Comparison of ENCODE assay signal across 27 cellular contexts in genomic region chr14:67004521-67004920, GRCh38.
DNase-seq lines count a peak whose midpoint lies in the region; ATAC-seq, FAIRE-seq and TF ChIP-seq lines count a peak whose summit lies in the region.
"Had no signal": no experiment of that assay in that cellular context is flagged by ENCODE, and none has a peak within 500 bp of the region (broad histone marks: within the 10 kb centered on the region; RNA-seq: fewer than 3 reads in every experiment).

No MANE protein-coding gene starts in this region.

- peaks cover 28% of the 10 kb centered on the region for H3K4me1 ChIP-seq in GM23248 (ENCODE audit: insufficient read depth)
- H3K4me1 ChIP-seq: SJSA1 had no signal

- H3K27ac ChIP-seq in GM23248: no peak overlapping the region; the same call in 1 of the 2 replicates
- H3K27ac ChIP-seq: BLaER1, SJSA1 had no signal

- no peaks in the 10 kb centered on the region for H3K36me3 ChIP-seq in GM23248 (ENCODE audit: low read depth)
- H3K36me3 ChIP-seq: BLaER1, SJSA1 had no signal

- FAIRE-seq in frontal cortex (lab: Jason Lieb, UNC): peak; percentile 30
- FAIRE-seq: G401.6, GM12891 had no signal

- no peaks in the 10 kb centered on the region for H4K20me1 ChIP-seq in GM23248 (ENCODE audit: insufficient read depth)
- H4K20me1 ChIP-seq: BLaER1 had no signal

- H3K79me2 ChIP-seq in GM23248 (ENCODE audit: insufficient read depth): no peaks in the 10 kb centered on the region

- ATAC-seq in HG03469 (IDR thresholded peaks at IDR 0.05; ENCODE audit: unreplicated experiment): no peak

- H3K9me3 ChIP-seq in GM23248 (ENCODE audit: low read depth): no peaks in the 10 kb centered on the region
- H3K9me3 ChIP-seq: SJSA1 had no signal

- 67 to 76% methylated on average over 2 of the region's 2 CpGs for WGBS in GM23248 (ENCODE audit: low coverage in 1 of 2, low lambda C conversion rate in 2 of 2, missing lambda C conversion rate in 2 of 2), 2 experiments

- H2AFZ ChIP-seq in GM23248: no peak overlapping the region

- DNase-seq in AG10803 (ENCODE audit: low read depth) (peak; percentile 17), GM23248 (peak; percentile 62), M059J (ENCODE audit: low read depth) (peak; percentile 13), frontal cortex (ENCODE audit: low spot score in 2 of 2) (no peak), HK-2 (ENCODE audit: unreplicated experiment) (no peak)
- no peak for DNase-seq in activated T-cell treated with anti-CD3 and anti-CD28 coated beads, Interleukin-2, amount 50 U/mL, for 48 hours
- DNase-seq: 8988T; CD4-positive, CD25-positive, alpha-beta regulatory T cell; DMS153; DND-41; H7; IMR-90; KG1; NCI-H1092; NCI-H1417 treated with DMSO at 0.1 percent for 48 hours; NCI-H1694 treated with DMSO at 0.1 percent for 48 hours; NCI-H2081; NCI-H2227 treated with DMSO at 0.1 percent for 48 hours; NCI-H526 treated with DMSO at 0.1 percent for 48 hours; Right ventricle myocardium superior; RPMI8226; T-helper 1 cell had no signal

- no peak for TF ChIP-seq CTCF in AG10803 (conservative IDR thresholded peaks at IDR 0.05; ENCODE audit: low read length)

- H3K9me2 ChIP-seq in GM23248 (ENCODE audit: insufficient read depth): no peaks in the 10 kb centered on the region

- in situ Hi-C loops in GM23248 (cut with MboI): no loop called here

- H3F3A ChIP-seq in GM23248 (ENCODE audit: insufficient read depth): no peaks in the 10 kb centered on the region

- H3K4me3 ChIP-seq in AG10803 (ENCODE audit: low read length): no peak overlapping the region
- 0 out of 2 replicates have a peak overlapping the region, but pooled peaks have one; percentile 5 for H3K4me3 ChIP-seq in GM23248
- H3K4me3 ChIP-seq: BLaER1, SJSA1 had no signal

- H3K4me2 ChIP-seq in GM23248 (ENCODE audit: unreplicated experiment): peak overlapping the region; percentile 42
- H3K4me2 ChIP-seq: BLaER1 had no signal

- no peak overlapping the region for H3K9ac ChIP-seq in GM23248
- H3K9ac ChIP-seq: BLaER1 had no signal

- H3K27me3 ChIP-seq in GM23248 (replicated peaks; ENCODE audit: insufficient read depth): no peaks in the 10 kb centered on the region
- H3K27me3 ChIP-seq: BLaER1, SJSA1 had no signal

Comparison
In these comparisons a context has a peak if more than half of its experiments do, and no peak if none do; other contexts are left out.
1. DNase-seq: peak in AG10803 (single experiment), GM23248 (single experiment) and M059J (single experiment); none in frontal cortex (0 of 2), HK-2 (single experiment) and activated T-cell treated with anti-CD3 and anti-CD28 coated beads, Interleukin-2, amount 50 U/mL, for 48 hours (0 of 2).